ENCODE assay signal across 16 cellular contexts in the genomic region with DNA sequence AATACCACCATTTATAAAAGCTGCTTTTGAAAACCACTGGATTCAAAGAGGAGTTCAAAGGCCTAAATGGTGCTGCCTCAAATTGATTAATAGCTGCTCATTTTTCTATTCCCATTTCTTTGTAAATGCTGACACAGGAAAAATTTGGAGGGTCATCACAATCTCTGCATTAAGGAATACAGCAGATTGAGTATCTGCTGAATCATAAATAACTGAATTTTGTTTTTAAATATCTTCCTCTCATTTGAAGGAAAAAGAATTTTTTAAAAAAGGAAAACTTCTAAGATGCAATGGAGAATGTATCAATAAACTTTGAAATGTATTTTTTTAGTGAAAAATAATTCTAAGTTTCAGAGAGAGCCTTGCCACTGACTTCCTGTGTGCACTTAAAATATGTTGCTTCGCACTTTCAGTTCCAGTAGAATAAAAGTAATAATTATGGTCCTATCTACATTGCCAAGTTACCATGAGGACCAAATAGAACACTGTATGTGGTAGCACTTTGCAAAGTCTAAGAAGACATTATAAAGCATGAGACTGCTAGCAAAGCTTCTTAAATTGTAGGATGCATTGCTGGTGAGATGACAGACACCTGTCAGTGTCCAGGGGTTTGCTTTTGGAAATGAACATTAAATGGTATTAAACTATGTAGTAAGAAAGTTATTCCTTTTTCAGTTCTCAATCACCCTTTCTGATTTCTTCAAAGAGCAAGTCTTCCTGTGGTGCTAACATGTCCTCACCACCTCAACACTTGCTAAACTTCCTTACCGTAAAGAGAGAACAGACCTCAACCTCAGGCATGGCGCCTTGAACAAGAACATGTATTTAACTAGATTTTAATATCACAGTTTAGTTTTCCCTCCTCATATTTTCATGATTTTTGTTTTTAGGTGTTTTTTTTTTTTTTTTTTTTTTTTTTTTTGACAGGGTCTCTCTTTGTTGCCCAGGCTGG.
"Had no signal": no experiment of that assay in that cellular context is flagged by ENCODE, and none has a peak within 500 bp of the region (broad histone marks: within the 10 kb centered on the region; RNA-seq: fewer than 3 reads in every experiment).

No MANE protein-coding gene starts in this region.

- H3K36me3 ChIP-seq: left lung, prostate gland, stomach had no signal

- H3K4me1 ChIP-seq: left lung, prostate gland, stomach had no signal

- ATAC-seq: activated CD8-positive, alpha-beta T cell treated with anti-CD3 and anti-CD28 coated beads, Interleukin-2, amount 10 ng/mL, durations not matched to agents 7 days and 5 days; esophagus mucosa; left lung; WTC11 had no signal

- H3K9me3 ChIP-seq: prostate gland, stomach had no signal

- H3K27me3 ChIP-seq: left lung, stomach had no signal

- DNase-seq: activated CD4-positive, alpha-beta T cell treated with anti-CD3 and anti-CD28 coated beads, Interleukin-2, amount 10 ng/mL, durations not matched to agents 24 days and 14 days; activated CD8-positive, alpha-beta memory T cell treated with anti-CD3 and anti-CD28 coated beads, Interleukin-2, amount 50 U/mL, for 4 hours; activated CD8-positive, alpha-beta T cell treated with anti-CD3 and anti-CD28 coated beads, Interleukin-2, amount 10 ng/mL, durations not matched to agents 7 days and 5 days; activated effector memory CD4-positive, alpha-beta T cell treated with anti-CD3 and anti-CD28 coated beads, Interleukin-2, amount 50 U/mL, for 16 hours; activated T-cell treated with anti-CD3 and anti-CD28 coated beads, Interleukin-2, amount 50 U/mL, for 48 hours; caudate nucleus; hypothalamus; kidney; left lung; nucleus accumbens; stomach; T-helper 2 cell had no signal

- H3K4me3 ChIP-seq: coronary artery, left lung, prostate gland, stomach had no signal

- H3K27ac ChIP-seq: left lung, prostate gland, stomach had no signal
